ENCODE assay signal across 17 cellular contexts in the genomic region with DNA sequence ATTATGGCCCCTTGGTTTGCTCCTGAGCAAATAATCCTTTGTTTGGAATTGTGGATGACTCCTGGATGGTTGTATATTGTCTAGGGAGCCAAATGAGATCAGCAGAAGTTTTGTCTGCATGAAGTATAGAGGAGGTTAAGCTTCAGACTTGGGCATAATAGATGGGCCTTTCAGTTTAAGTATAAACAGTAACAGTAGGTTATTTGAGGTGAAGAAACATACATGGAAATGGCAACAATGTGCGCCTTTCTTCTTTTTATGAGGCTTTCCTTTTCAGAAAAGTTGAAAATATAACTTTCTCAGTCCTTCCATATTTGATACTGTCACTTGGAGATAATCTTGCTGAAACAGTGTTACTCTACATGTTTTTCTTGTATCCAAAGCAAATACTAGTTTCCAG.
"Had no signal": no experiment of that assay in that cellular context is flagged by ENCODE, and none has a peak within 500 bp of the region (broad histone marks: within the 10 kb centered on the region; RNA-seq: fewer than 3 reads in every experiment).

No MANE protein-coding gene starts in this region.

- H3K9me3 ChIP-seq: lower lobe of right lung, pancreas, right atrium auricular region, spleen had no signal

- DNase-seq: dermis blood vessel endothelial cell; effector memory CD4-positive, alpha-beta T cell; head of caudate nucleus; left ventricle myocardium superior; lower lobe of right lung; naive thymus-derived CD8-positive, alpha-beta T cell; nephron progenitor cell; occipital lobe; pancreas; spleen; stimulated activated CD4-positive, alpha-beta T cell treated with anti-CD3 and anti-CD28 coated beads, Interleukin-4, amount 100 ng/mL, for 4 hours; stimulated activated naive CD8-positive, alpha-beta T cell treated with anti-CD3 and anti-CD28 coated beads, Interleukin-15, Interleukin-2, amounts not matched to agents 100 U/mL and 50 U/mL, for 24 hours; trophoblast cell had no signal

- H3K27ac ChIP-seq: coronary artery, lower lobe of right lung, pancreas, right atrium auricular region, spleen had no signal

- H3K36me3 ChIP-seq: lower lobe of right lung, pancreas, right atrium auricular region, spleen had no signal

- H3K4me3 ChIP-seq: coronary artery, lower lobe of right lung, pancreas, right atrium auricular region, spleen had no signal

- ATAC-seq: left ventricle myocardium superior; lower lobe of right lung; naive thymus-derived CD8-positive, alpha-beta T cell; pancreas; sciatic nerve; stimulated activated memory B cell treated with anti-CD40 and anti-IgM and Interleukin-4, amounts not matched to agents 10 μg/mL and 1 μg/mL and 100 μg/mL, for 72 hours; stimulated activated naive CD8-positive, alpha-beta T cell treated with anti-CD3 and anti-CD28 coated beads, Interleukin-15, Interleukin-2, amounts not matched to agents 100 U/mL and 50 U/mL, for 24 hours had no signal

- H3K27me3 ChIP-seq: pancreas, right atrium auricular region, spleen had no signal

- H3K4me1 ChIP-seq: lower lobe of right lung, pancreas, right atrium auricular region had no signal
